ENCODE assay signal across 2 cellular contexts in genomic region chr12:121034906-121035305, GRCh38.
TF ChIP-seq lines count a peak whose summit lies in the region.

No MANE protein-coding gene starts in this region.

TF ChIP-seq in SK-N-SH, 30 proteins besides CTCF, POLR2A, EP300 and RAD21 (continued from another document):
- TF ChIP-seq IRF3 (IDR thresholded peaks at IDR 0.05; ENCODE audit: low read depth, low read length) (no peak), TAF1 (IDR thresholded peaks at IDR 0.05; ENCODE audit: borderline replicate concordance, low read depth, low read length) (no peak)
TF ChIP-seq in SK-N-SH: peak in this region for 0.

TF ChIP-seq in SK-N-SH treated with all-trans-retinoic acid at 6 μM for 48 hours, 23 proteins besides CTCF, POLR2A, EP300 and RAD21 (continued from another document):
- no peak for TF ChIP-seq PATZ1 (CRISPR knock-in tag; IDR thresholded peaks at IDR 0.05; ENCODE audit: borderline replicate concordance)
- TF ChIP-seq SNAI2 (CRISPR knock-in tag; IDR thresholded peaks at IDR 0.05) = no peak
- no peak for TF ChIP-seq ARNTL (CRISPR knock-in tag; IDR thresholded peaks at IDR 0.05; ENCODE audit: borderline replicate concordance, low read depth)
- TF ChIP-seq TOX (CRISPR knock-in tag; IDR thresholded peaks at IDR 0.05; ENCODE audit: borderline replicate concordance) = no peak
- TF ChIP-seq CSDC2 (CRISPR knock-in tag; IDR thresholded peaks at IDR 0.05) = no peak
- no peak for TF ChIP-seq ZNF70 (CRISPR knock-in tag; IDR thresholded peaks at IDR 0.05)
- TF ChIP-seq TCF4 (CRISPR knock-in tag; IDR thresholded peaks at IDR 0.05; ENCODE audit: borderline replicate concordance) = no peak
